In genomic region chr10:80188713-80189112, GRCh38 we compare ENCODE assay signal across 9 cellular contexts. TPM values are rescaled to one million over a fixed set of nuclear protein-coding genes. Genes with fewer than 3 reads are reported as not detected.
DNase-seq lines count a peak whose midpoint lies in the region; ATAC-seq and TF ChIP-seq lines count a peak whose summit lies in the region.
"Had no signal": no experiment of that assay in that cellular context is flagged by ENCODE, and none has a peak within 500 bp of the region (broad histone marks: within the 10 kb centered on the region; RNA-seq: fewer than 3 reads in every experiment).

No MANE protein-coding gene starts in this region.

- 98% methylated on average over 8 of the region's 9 CpGs for WGBS in mammary epithelial cell (ENCODE audit: low coverage, missing lambda C conversion rate)
- WGBS in transverse colon (ENCODE audit: low coverage in 1 of 2), 2 donors = 95 to 100% methylated on average over 2 to 9 of the region's 9 CpGs

- peak overlapping the region; percentile 39 for H3K4me3 Mint-ChIP-seq in activated CD8-positive, alpha-beta T cell treated with anti-CD3 and anti-CD28 coated beads for 36 hours
- H3K4me3 Mint-ChIP-seq in memory B cell (peak overlapping the region; percentile 18), endothelial cell (ENCODE audit: unreplicated experiment) (no peak overlapping the region)

- TF ChIP-seq CTCF in breast epithelium (IDR thresholded peaks at IDR 0.05) (no peak), mammary epithelial cell (conservative IDR thresholded peaks at IDR 0.05 in 1 of 2, IDR thresholded peaks at IDR 0.05 in 1 of 2; ENCODE audit: extremely low read depth in 1 of 2, insufficient read depth in 1 of 2, low read depth in 1 of 2, low read length in 2 of 2) (no peak), transverse colon (IDR thresholded peaks at IDR 0.05) (no peak), endothelial cell (IDR thresholded peaks at IDR 0.05; ENCODE audit: unreplicated experiment) (no peak)
- no peak for TF ChIP-seq CTCF in activated CD8-positive, alpha-beta T cell treated with anti-CD3 and anti-CD28 coated beads for 36 hours (IDR thresholded peaks at IDR 0.05)

- dilution Hi-C loops in mammary epithelial cell (cut with HindIII; ENCODE audit: low sequenced_read_pairs) = no loop called here

- H3K27ac ChIP-seq in breast epithelium (peak overlapping the region; percentile 37 to 84), mammary epithelial cell (ENCODE audit: insufficient read depth, low read depth, low read length) (no peak overlapping the region), transverse colon (peak overlapping the region; percentile 80 to 87 (median 82))

- H3K27me3 ChIP-seq in breast epithelium (no peaks in the 10 kb centered on the region), mammary epithelial cell (ENCODE audit: insufficient read depth, low read length) (no peaks in the 10 kb centered on the region), transverse colon (no peaks in the 10 kb centered on the region)

- POLR2A ChIA-PET in activated CD8-positive, alpha-beta T cell treated with anti-CD3 and anti-CD28 coated beads for 36 hours (lab: Charles Lee) = interaction anchor here (0.5 to 3.8 kb wide), 5 partner anchors 11 to 38 kb away, joined by 3 to 49 read pairs (median 5); partner anchors contain the start of gene ANXA11

- no peaks in the 10 kb centered on the region for H3K9me3 ChIP-seq in breast epithelium
- no peaks in the 10 kb centered on the region for H3K9me3 ChIP-seq in mammary epithelial cell (replicated peaks; ENCODE audit: insufficient read depth, low read length)
- no peaks in the 10 kb centered on the region for H3K9me3 ChIP-seq in transverse colon

- BruUV-seq in mammary epithelial cell (replicated peaks; lab: Mats Ljungman, UMichigan) = no TSS peak

- DNase-seq in breast epithelium (ENCODE audit: low spot score in 2 of 2) (no peak), mammary epithelial cell (no peak), memory B cell (ENCODE audit: low spot score in 2 of 2) (no peak), transverse colon (no peak), NCI-H128 (lab: John Stamatoyannopoulos, UW; ENCODE audit: unreplicated experiment) (no peak), DMS79 treated with DMSO at 0.1 percent for 48 hours (lab: John Stamatoyannopoulos, UW) (no peak), endothelial cell (ENCODE audit: low spot score) (no peak)
- no peak for DNase-seq in activated CD8-positive, alpha-beta T cell treated with anti-CD3 and anti-CD28 coated beads for 36 hours
- DNase-seq: NCI-H2081 treated with DMSO at 0.1 percent for 48 hours had no signal

- no peak for ATAC-seq in activated CD8-positive, alpha-beta T cell treated with anti-CD3 and anti-CD28 coated beads for 36 hours
- ATAC-seq in memory B cell (ENCODE audit: low read depth) = no peak

- no peak for TF ChIP-seq POLR2A in breast epithelium (IDR thresholded peaks at IDR 0.05)
- TF ChIP-seq POLR2A in transverse colon (IDR thresholded peaks at IDR 0.05) = no peak

- H3K4me1 ChIP-seq in breast epithelium (peaks cover 0 to 15% of the 10 kb centered on the region in 2 donors), mammary epithelial cell (ENCODE audit: insufficient read depth, low read length) (no peaks in the 10 kb centered on the region), transverse colon (peaks cover 64 to 92% (median 68%) of the 10 kb centered on the region in 4 donors)

- H3K4me2 ChIP-seq in mammary epithelial cell (ENCODE audit: insufficient read depth, low read depth, low read length) = no peak overlapping the region

- H3K4me1 Mint-ChIP-seq in activated CD8-positive, alpha-beta T cell treated with anti-CD3 and anti-CD28 coated beads for 36 hours (ENCODE audit: low read depth) = peaks cover 82% of the 10 kb centered on the region
- peaks cover 66% of the 10 kb centered on the region for H3K4me1 Mint-ChIP-seq in memory B cell
- peaks cover 10% of the 10 kb centered on the region for H3K4me1 Mint-ChIP-seq in endothelial cell (ENCODE audit: unreplicated experiment)

- peak overlapping the region; percentile 95 for H3K27ac Mint-ChIP-seq in activated CD8-positive, alpha-beta T cell treated with anti-CD3 and anti-CD28 coated beads for 36 hours
- H3K27ac Mint-ChIP-seq in memory B cell (peak overlapping the region; percentile 95), endothelial cell (ENCODE audit: unreplicated experiment) (no peak overlapping the region)

- no peaks in the 10 kb centered on the region for H4K20me1 ChIP-seq in mammary epithelial cell (ENCODE audit: insufficient read depth, low read length)

- TF ChIP-seq EP300 in transverse colon (IDR thresholded peaks at IDR 0.05; ENCODE audit: low read depth) = no peak

- peaks cover 8% of the 10 kb centered on the region for H3K9me3 Mint-ChIP-seq in activated CD8-positive, alpha-beta T cell treated with anti-CD3 and anti-CD28 coated beads for 36 hours
- H3K9me3 Mint-ChIP-seq in memory B cell = peaks cover 3% of the 10 kb centered on the region
- H3K9me3 Mint-ChIP-seq in endothelial cell (ENCODE audit: unreplicated experiment) = no peaks in the 10 kb centered on the region

- no peak overlapping the region for H3K4me3 ChIP-seq in breast epithelium
- no peak overlapping the region for H3K4me3 ChIP-seq in mammary epithelial cell (replicated peaks in 1 of 3; ENCODE audit: insufficient read depth in 1 of 3, low read depth in 2 of 3, low read length in 3 of 3)
- H3K4me3 ChIP-seq in transverse colon = no peak overlapping the region

- intact Hi-C loops in breast epithelium (cut with DNase I; ENCODE audit: low total_unique reads) (no loop called here), mammary epithelial cell (cut with micrococcal nuclease) (no loop called here), transverse colon (cut with DNase I; ENCODE audit: low total_unique reads) (loop anchor here (5.0 kb wide), 1 partner anchor 1136 kb away; no protein-coding TSS in a partner anchor)
- intact Hi-C loops in activated CD8-positive, alpha-beta T cell treated with anti-CD3 and anti-CD28 coated beads for 36 hours (cut with micrococcal nuclease) = no loop called here

- CTCF ChIA-PET in mammary epithelial cell (lab: Charles Lee; ENCODE audit: low non-redundant PET) = no interaction called here
- CTCF ChIA-PET in activated CD8-positive, alpha-beta T cell treated with anti-CD3 and anti-CD28 coated beads for 36 hours (lab: Charles Lee) = interaction anchor here (1.2 to 2.6 kb wide), 3 partner anchors 12 to 19 kb away, joined by 5 to 24 read pairs (median 10); no protein-coding TSS in a partner anchor

- no peak overlapping the region for H2AFZ ChIP-seq in mammary epithelial cell (ENCODE audit: low read depth, low read length)

- no peaks in the 10 kb centered on the region for H3K27me3 Mint-ChIP-seq in activated CD8-positive, alpha-beta T cell treated with anti-CD3 and anti-CD28 coated beads for 36 hours
- H3K27me3 Mint-ChIP-seq in memory B cell = no peaks in the 10 kb centered on the region
- peaks cover 4% of the 10 kb centered on the region for H3K27me3 Mint-ChIP-seq in endothelial cell (ENCODE audit: unreplicated experiment)

- no peaks in the 10 kb centered on the region for H3K36me3 ChIP-seq in breast epithelium
- H3K36me3 ChIP-seq in mammary epithelial cell (ENCODE audit: insufficient read depth, low read length) = no peaks in the 10 kb centered on the region
- no peaks in the 10 kb centered on the region for H3K36me3 ChIP-seq in transverse colon

- H3K9ac ChIP-seq in mammary epithelial cell (ENCODE audit: insufficient read depth, low read length) = no peak overlapping the region

- in situ Hi-C loops in mammary epithelial cell (cut with MboI; ENCODE audit: low sequenced_read_pairs in 2 of 2) (no loop called here), transverse colon (cut with MboI; ENCODE audit: low pct_ligation_motif_present in 1 of 4, low pct_unique_long_range_greater_than_20kb in 1 of 4, low sequenced_read_pairs in 3 of 4) (no loop called here)

- peaks cover 97% of the 10 kb centered on the region for H3K79me2 ChIP-seq in mammary epithelial cell (ENCODE audit: insufficient read depth, low read length)

- H3K36me3 Mint-ChIP-seq in activated CD8-positive, alpha-beta T cell treated with anti-CD3 and anti-CD28 coated beads for 36 hours (ENCODE audit: low read depth) = peaks cover 37% of the 10 kb centered on the region
- H3K36me3 Mint-ChIP-seq in memory B cell (peaks cover 12% of the 10 kb centered on the region), endothelial cell (ENCODE audit: low read depth, unreplicated experiment) (no peaks in the 10 kb centered on the region)

RNA-seq across cellular contexts. Expression of gene ANXA11, which starts 16.6 kb away (rescaled TPM):
- total RNA-seq in breast epithelium = 100 to 1,000 TPM in 1 of 3 donors, 10 to 100 TPM in 2; 83.3 to 102 (median 93.4) TPM
- total RNA-seq in mammary epithelial cell = 100 to 1,000 TPM in 1 of 2 donors, 10 to 100 TPM in 1; 36.8 to 117 TPM
- 75.0 TPM for polyA plus RNA-seq in mammary epithelial cell
- polyA minus RNA-seq in mammary epithelial cell = 154 TPM
- 100 to 1,000 TPM; 226 to 238 TPM for total RNA-seq in activated CD8-positive, alpha-beta T cell treated with anti-CD3 and anti-CD28 coated beads for 36 hours
- 100 to 1,000 TPM; 134 to 247 (median 219) TPM for total RNA-seq in transverse colon
- total RNA-seq in endothelial cell (ENCODE audit: unreplicated experiment) = 133 TPM

RNA-seq across cellular contexts. Expression of gene PLAC9, which starts 56.2 kb away (rescaled TPM):
- total RNA-seq in breast epithelium (10 to 100 TPM in 2 of 3 donors, 1 to 10 TPM in 1; 7.5 to 66.2 (median 13.4) TPM), mammary epithelial cell (under 1 TPM; 0.50 to 0.68 TPM), transverse colon (1 to 10 TPM in 3 of 4 donors, not detected in 1; 1.7 to 6.6 (median 5.7) TPM), endothelial cell (ENCODE audit: unreplicated experiment) (not detected)
- polyA plus RNA-seq in mammary epithelial cell = 0.10 TPM
- not detected for polyA minus RNA-seq in mammary epithelial cell
- total RNA-seq in activated CD8-positive, alpha-beta T cell treated with anti-CD3 and anti-CD28 coated beads for 36 hours = not detected
